16 cellular contexts compared by ENCODE assay signal in the genomic region with DNA sequence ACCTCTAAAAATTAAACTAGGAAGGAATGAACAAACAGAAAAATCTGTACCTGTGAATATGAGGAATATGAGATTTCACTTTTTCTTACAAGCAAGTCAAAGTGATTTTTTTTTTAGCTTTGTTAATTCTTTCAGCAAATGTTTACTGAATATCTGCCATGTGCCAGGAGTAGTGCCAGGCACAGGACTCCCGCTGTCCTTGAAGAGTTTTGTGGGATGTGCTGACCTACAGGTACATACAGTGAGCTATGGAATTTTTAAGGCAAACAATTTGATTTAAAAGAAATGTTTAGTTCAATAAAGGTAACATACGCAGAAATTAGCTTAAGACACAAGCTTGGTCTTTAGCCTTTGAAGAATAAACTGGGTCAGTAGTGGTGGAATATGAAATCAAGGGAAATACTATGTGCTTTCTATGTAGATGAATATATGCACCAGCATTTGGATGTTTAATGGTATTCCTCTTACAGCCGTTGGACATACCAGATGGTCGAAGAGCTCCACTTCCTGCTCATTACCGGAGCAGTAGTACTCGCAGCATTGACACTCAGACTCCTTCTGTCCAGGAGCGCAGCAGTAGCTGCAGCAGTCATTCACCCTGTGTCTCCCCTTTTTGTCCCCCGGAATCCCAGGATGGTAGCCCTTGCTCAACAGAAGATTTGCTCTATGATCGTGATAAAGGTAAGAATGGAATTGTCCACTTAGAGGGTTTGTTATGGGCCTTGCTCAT.
A peak's percentile ranks its signal among the peaks of the same experiment; 100 is the strongest.
DNase-seq lines count a peak whose midpoint lies in the region; ATAC-seq and TF ChIP-seq lines count a peak whose summit lies in the region.
"Had no signal": no experiment of that assay in that cellular context is flagged by ENCODE, and none has a peak within 500 bp of the region (broad histone marks: within the 10 kb centered on the region; RNA-seq: fewer than 3 reads in every experiment).

No MANE protein-coding gene starts in this region.

- H3K36me3 Mint-ChIP-seq in mesothelial cell of epicardium: peaks cover 32% of the 10 kb centered on the region

- in situ Hi-C loops in G401 (cut with HindIII; ENCODE audit: low sequenced_read_pairs): no loop called here

- H3K9me3 Mint-ChIP-seq in mesothelial cell of epicardium: peaks cover 12% of the 10 kb centered on the region
- H3K9me3 Mint-ChIP-seq: CD4-positive, alpha-beta T cell; GM23338 had no signal

- no peaks in the 10 kb centered on the region for H3K27me3 Mint-ChIP-seq in mesothelial cell of epicardium (ENCODE audit: low read depth)
- H3K27me3 Mint-ChIP-seq: CD4-positive, alpha-beta T cell had no signal

- H3K27ac Mint-ChIP-seq in mesothelial cell of epicardium: no peak overlapping the region
- H3K27ac Mint-ChIP-seq: CD4-positive, alpha-beta T cell; GM23338 had no signal

- peaks cover 6% of the 10 kb centered on the region for H3K4me1 Mint-ChIP-seq in mesothelial cell of epicardium

- H3K4me3 Mint-ChIP-seq in mesothelial cell of epicardium: no peak overlapping the region
- H3K4me3 Mint-ChIP-seq: CD4-positive, alpha-beta T cell; GM23338 had no signal

- no peak for TF ChIP-seq CTCF in mesothelial cell of epicardium (IDR thresholded peaks at IDR 0.05; ENCODE audit: unreplicated experiment)

- DNase-seq in NCI-H2171 treated with DMSO at 0.1 percent for 48 hours (lab: John Stamatoyannopoulos, UW): peak; percentile 33
- DNase-seq in NCI-H2171 (lab: John Stamatoyannopoulos, UW): no peak
- peak; percentile 90 for DNase-seq in G401 (ENCODE audit: low spot score)
- DNase-seq in NCI-H524 treated with DMSO at 0.1 percent for 48 hours (lab: John Stamatoyannopoulos, UW): peak; percentile 37
- peak; percentile 11 to 40 for DNase-seq in cerebellar nuclear complex (lab: John Stamatoyannopoulos, UW)
- DNase-seq in NCI-H2196 treated with DMSO at 0.1 percent for 48 hours (lab: John Stamatoyannopoulos, UW; ENCODE audit: unreplicated experiment): no peak
- no peak for DNase-seq in mesothelial cell of epicardium (ENCODE audit: low spot score in 2 of 2, unreplicated experiment in 2 of 2)
- DNase-seq: AML-193; Caco-2; CD4-positive, alpha-beta T cell; DMS79 treated with DMSO at 0.1 percent for 48 hours; HCEC 1CT had no signal

- ATAC-seq in GM19328 (IDR thresholded peaks at IDR 0.05; ENCODE audit: unreplicated experiment): no peak
- ATAC-seq: A549, GM12878, GM23338 had no signal

Comparison
In these comparisons a context has a peak if more than half of its experiments do, and no peak if none do; other contexts are left out.
1. DNase-seq: peak in NCI-H2171 treated with DMSO at 0.1 percent for 48 hours (single experiment), G401 (single experiment), NCI-H524 treated with DMSO at 0.1 percent for 48 hours (single experiment) and cerebellar nuclear complex (2 of 2); none in NCI-H2171 (single experiment), NCI-H2196 treated with DMSO at 0.1 percent for 48 hours (single experiment) and mesothelial cell of epicardium (0 of 2).